ENCODE assay signal across 22 cellular contexts in genomic region chr12:87127272-87127671, GRCh38.
DNase-seq lines count a peak whose midpoint lies in the region; ATAC-seq and TF ChIP-seq lines count a peak whose summit lies in the region.
"Had no signal": no experiment of that assay in that cellular context is flagged by ENCODE, and none has a peak within 500 bp of the region (broad histone marks: within the 10 kb centered on the region; RNA-seq: fewer than 3 reads in every experiment).

No MANE protein-coding gene starts in this region.

- H3K9me3 ChIP-seq in IMR-90 (ENCODE audit: control insufficient read depth, insufficient read depth, low read length): 0 out of 2 replicates have a peak, but pooled peaks cover 2% of the 10 kb centered on the region
- no peaks in the 10 kb centered on the region for H3K9me3 ChIP-seq in naive thymus-derived CD4-positive, alpha-beta T cell (ENCODE audit: control insufficient read depth in 2 of 3, low read length in 3 of 3)
- H3K9me3 ChIP-seq: gastrocnemius medialis, upper lobe of right lung had no signal

- no peak overlapping the region for H3K27ac Mint-ChIP-seq in activated naive CD4-positive, alpha-beta T cell treated with anti-CD3 and anti-CD28 coated beads for 36 hours
- H3K27ac Mint-ChIP-seq in naive thymus-derived CD4-positive, alpha-beta T cell: no peak overlapping the region
- H3K27ac Mint-ChIP-seq: CD8-positive, alpha-beta T cell; stimulated activated naive B cell treated with anti-CD40 and anti-IgM and Interleukin-4, amounts not matched to agents 10 μg/mL and 1 μg/mL and 100 μg/mL, for 72 hours had no signal

- POLR2A ChIA-PET in IMR-90 (lab: Charles Lee; ENCODE audit: unreplicated experiment): no interaction called here
- POLR2A ChIA-PET in naive thymus-derived CD4-positive, alpha-beta T cell (lab: Charles Lee): no interaction called here

- no peak overlapping the region for H3K23ac ChIP-seq in IMR-90 (ENCODE audit: low read depth, low read length)

- no peak overlapping the region for H2BK20ac ChIP-seq in IMR-90 (ENCODE audit: low read depth, low read length)

- intact Hi-C loops in IMR-90 (cut with micrococcal nuclease): no loop called here
- intact Hi-C loops in activated naive CD4-positive, alpha-beta T cell treated with anti-CD3 and anti-CD28 coated beads for 36 hours (cut with micrococcal nuclease): no loop called here
- intact Hi-C loops in naive thymus-derived CD4-positive, alpha-beta T cell (cut with micrococcal nuclease): no loop called here

- no peak overlapping the region for H4K5ac ChIP-seq in IMR-90 (ENCODE audit: low read depth, low read length)

- H3K4me1 Mint-ChIP-seq in activated naive CD4-positive, alpha-beta T cell treated with anti-CD3 and anti-CD28 coated beads for 36 hours (ENCODE audit: low read depth): no peaks in the 10 kb centered on the region
- H3K4me1 Mint-ChIP-seq in naive thymus-derived CD4-positive, alpha-beta T cell: no peaks in the 10 kb centered on the region
- H3K4me1 Mint-ChIP-seq: stimulated activated naive B cell treated with anti-CD40 and anti-IgM and Interleukin-4, amounts not matched to agents 10 μg/mL and 1 μg/mL and 100 μg/mL, for 72 hours had no signal

- H3K4me3 Mint-ChIP-seq in activated naive CD4-positive, alpha-beta T cell treated with anti-CD3 and anti-CD28 coated beads for 36 hours: no peak overlapping the region
- no peak overlapping the region for H3K4me3 Mint-ChIP-seq in naive thymus-derived CD4-positive, alpha-beta T cell
- H3K4me3 Mint-ChIP-seq: CD8-positive, alpha-beta T cell; stimulated activated naive B cell treated with anti-CD40 and anti-IgM and Interleukin-4, amounts not matched to agents 10 μg/mL and 1 μg/mL and 100 μg/mL, for 72 hours had no signal

- no peaks in the 10 kb centered on the region for H3K79me1 ChIP-seq in IMR-90 (ENCODE audit: low read depth in 1 of 2, low read length in 2 of 2)

- no peak overlapping the region for H3K14ac ChIP-seq in IMR-90 (replicated peaks; ENCODE audit: low read depth, low read length)

- TF ChIP-seq POLR2A in IMR-90 (IDR thresholded peaks at IDR 0.05; ENCODE audit: low read depth, low read length): no peak

- H3K27me3 ChIP-seq in IMR-90 (ENCODE audit: control insufficient read depth, insufficient read depth, low read length): no peaks in the 10 kb centered on the region
- H3K27me3 ChIP-seq in naive thymus-derived CD4-positive, alpha-beta T cell (ENCODE audit: control insufficient read depth in 2 of 2, insufficient read depth in 2 of 2, low read length in 2 of 2): no peaks in the 10 kb centered on the region
- H3K27me3 ChIP-seq: cardiac muscle cell, gastrocnemius medialis, upper lobe of right lung had no signal

- peak; percentile 57 for ATAC-seq in IMR-90 (ENCODE audit: low read depth)
- ATAC-seq in naive thymus-derived CD4-positive, alpha-beta T cell: no peak
- ATAC-seq: CD8-positive, alpha-beta T cell; gastrocnemius medialis; left ventricle myocardium superior; stimulated activated naive B cell treated with anti-CD40 and anti-IgM and Interleukin-4, amounts not matched to agents 10 μg/mL and 1 μg/mL and 100 μg/mL, for 72 hours; upper lobe of right lung had no signal

- H2AFZ ChIP-seq in IMR-90 (replicated peaks; ENCODE audit: low read length, poor library complexity): no peak overlapping the region

- in situ Hi-C loops in IMR-90 (cut with MboI; ENCODE audit: low sequenced_read_pairs): no loop called here

- no peak overlapping the region for H3K4me2 ChIP-seq in IMR-90 (ENCODE audit: low read depth, low read length)

- CTCF ChIA-PET in IMR-90 (lab: Yijun Ruan, JAX): interaction anchor here (0.6 kb wide), 1 partner anchor 218 kb away, joined by 4 read pairs; no protein-coding TSS in a partner anchor
- CTCF ChIA-PET in activated naive CD4-positive, alpha-beta T cell treated with anti-CD3 and anti-CD28 coated beads for 36 hours (lab: Charles Lee): no interaction called here
- CTCF ChIA-PET in naive thymus-derived CD4-positive, alpha-beta T cell (lab: Charles Lee): no interaction called here

- no peak overlapping the region for H2BK5ac ChIP-seq in IMR-90 (ENCODE audit: low read depth, low read length, poor library complexity, severe bottlenecking)

- BruUV-seq in IMR-90 (replicated peaks; lab: Mats Ljungman, UMichigan): no TSS peak

- H3K27me3 Mint-ChIP-seq in activated naive CD4-positive, alpha-beta T cell treated with anti-CD3 and anti-CD28 coated beads for 36 hours (ENCODE audit: low read depth): no peaks in the 10 kb centered on the region
- no peaks in the 10 kb centered on the region for H3K27me3 Mint-ChIP-seq in naive thymus-derived CD4-positive, alpha-beta T cell
- H3K27me3 Mint-ChIP-seq: stimulated activated naive B cell treated with anti-CD40 and anti-IgM and Interleukin-4, amounts not matched to agents 10 μg/mL and 1 μg/mL and 100 μg/mL, for 72 hours had no signal

- TF ChIP-seq RAD21 in IMR-90 (IDR thresholded peaks at IDR 0.05; ENCODE audit: low read length): no peak

- H3K18ac ChIP-seq in IMR-90 (ENCODE audit: low read depth, low read length): no peak overlapping the region

- H3K27ac ChIP-seq in IMR-90 (ENCODE audit: insufficient read depth, low read length): no peak overlapping the region
- H3K27ac ChIP-seq in naive thymus-derived CD4-positive, alpha-beta T cell (ENCODE audit: low read depth, low read length): no peak overlapping the region
- H3K27ac ChIP-seq: cardiac muscle cell, gastrocnemius medialis, upper lobe of right lung had no signal

- TF ChIP-seq CTCF in IMR-90 (conservative IDR thresholded peaks at IDR 0.05; ENCODE audit: low read depth, low read length): no peak
- no peak for TF ChIP-seq CTCF in fibroblast of the aortic adventitia (IDR thresholded peaks at IDR 0.05; ENCODE audit: insufficient read depth, low read length)

- no peaks in the 10 kb centered on the region for H3K36me3 ChIP-seq in IMR-90 (ENCODE audit: control insufficient read depth, insufficient read depth, low read length)
- no peaks in the 10 kb centered on the region for H3K36me3 ChIP-seq in naive thymus-derived CD4-positive, alpha-beta T cell (ENCODE audit: control insufficient read depth in 2 of 3, insufficient read depth in 3 of 3, low read length in 3 of 3)
- H3K36me3 ChIP-seq: cardiac muscle cell, gastrocnemius medialis, upper lobe of right lung had no signal

- dilution Hi-C loops in IMR-90 (cut with HindIII; ENCODE audit: low sequenced_read_pairs, unreplicated experiment): no loop called here

- no peak overlapping the region for H4K91ac ChIP-seq in IMR-90 (ENCODE audit: insufficient read depth, low read depth, low read length)

- no peak overlapping the region for H2AK9ac ChIP-seq in IMR-90 (replicated peaks; ENCODE audit: low read depth, low read length, poor library complexity)

- H3K9me1 ChIP-seq in IMR-90 (ENCODE audit: insufficient read depth, low read length): no peaks in the 10 kb centered on the region

- H2AK5ac ChIP-seq in IMR-90 (ENCODE audit: low read depth, low read length): no peak overlapping the region

- no peaks in the 10 kb centered on the region for H4K20me1 ChIP-seq in IMR-90 (ENCODE audit: insufficient read depth, low read length)

- H3K4me3 ChIP-seq in IMR-90 (ENCODE audit: insufficient read depth, low read depth, low read length) (no peak overlapping the region), fibroblast of the aortic adventitia (ENCODE audit: low read depth, low read length) (no peak overlapping the region)
- H3K4me3 ChIP-seq in naive thymus-derived CD4-positive, alpha-beta T cell (ENCODE audit: low read length): no peak overlapping the region
- H3K4me3 ChIP-seq: cardiac muscle cell, gastrocnemius medialis, upper lobe of right lung had no signal

- H3K9me3 Mint-ChIP-seq in activated naive CD4-positive, alpha-beta T cell treated with anti-CD3 and anti-CD28 coated beads for 36 hours: peaks cover 14% of the 10 kb centered on the region
- peaks cover 0 to 13% (median 4%) of the 10 kb centered on the region in 11 donors for H3K9me3 Mint-ChIP-seq in naive thymus-derived CD4-positive, alpha-beta T cell

- no peak overlapping the region for H2BK15ac ChIP-seq in IMR-90 (ENCODE audit: low read depth, low read length)

- no peak overlapping the region for H4K8ac ChIP-seq in IMR-90 (ENCODE audit: low read depth in 2 of 2, low read length in 2 of 2)

- no peak overlapping the region for H3K4ac ChIP-seq in IMR-90 (ENCODE audit: low read depth, low read length)

- peak; percentile 17 for DNase-seq in AG08396 (ENCODE audit: low spot score)
- DNase-seq in IMR-90: peak; percentile 61
- peak; percentile 52 for DNase-seq in amniotic epithelial cell (ENCODE audit: low read depth)
- DNase-seq in fibroblast of the aortic adventitia (ENCODE audit: low read depth): peak; percentile 85
- DNase-seq in activated naive CD4-positive, alpha-beta T cell treated with anti-CD3 and anti-CD28 coated beads for 36 hours: no peak
- DNase-seq in naive thymus-derived CD4-positive, alpha-beta T cell: no peak
- no peak for DNase-seq in medulla oblongata (ENCODE audit: extremely low spot score)
- DNase-seq in SKM-1 (lab: John Stamatoyannopoulos, UW; ENCODE audit: unreplicated experiment): no peak
- DNase-seq: activated CD4-positive, alpha-beta T cell treated with anti-CD3 and anti-CD28 coated beads, Interleukin-2, amount 50 U/mL, for 4 hours; activated naive CD4-positive, alpha-beta T cell treated with anti-CD3 and anti-CD28 coated beads, Interleukin-2, amount 50 U/mL, for 16 hours; activated T-cell treated with anti-CD3 and anti-CD28 coated beads, Interleukin-2, amount 50 U/mL, for 1 hour; CD8-positive, alpha-beta T cell; effector memory CD4-positive, alpha-beta T cell; gastrocnemius medialis; KBM-7; left ventricle myocardium superior; NCI-H1417 treated with DMSO at 0.1 percent for 48 hours; NCI-H510A; stimulated activated CD4-positive, alpha-beta T cell treated with anti-CD3 and anti-CD28 coated beads, Interleukin-12 subunit alpha, Interleukin-12 subunit beta, amount 100 ng/mL, for 4 hours; stimulated activated naive B cell treated with anti-CD40 and anti-IgM and Interleukin-4, amounts not matched to agents 10 μg/mL and 1 μg/mL and 100 μg/mL, for 72 hours; upper lobe of right lung had no signal

- H3K4me1 ChIP-seq in IMR-90 (ENCODE audit: control insufficient read depth, insufficient read depth, low read length): no peaks in the 10 kb centered on the region
- no peaks in the 10 kb centered on the region for H3K4me1 ChIP-seq in naive thymus-derived CD4-positive, alpha-beta T cell (ENCODE audit: control insufficient read depth in 2 of 2, insufficient read depth in 2 of 2, low read length in 2 of 2)
- H3K4me1 ChIP-seq: gastrocnemius medialis, upper lobe of right lung had no signal

- H3K36me3 Mint-ChIP-seq in activated naive CD4-positive, alpha-beta T cell treated with anti-CD3 and anti-CD28 coated beads for 36 hours (ENCODE audit: low read depth): no peaks in the 10 kb centered on the region
- no peaks in the 10 kb centered on the region for H3K36me3 Mint-ChIP-seq in naive thymus-derived CD4-positive, alpha-beta T cell
- H3K36me3 Mint-ChIP-seq: CD8-positive, alpha-beta T cell; stimulated activated naive B cell treated with anti-CD40 and anti-IgM and Interleukin-4, amounts not matched to agents 10 μg/mL and 1 μg/mL and 100 μg/mL, for 72 hours had no signal

- H3K9ac ChIP-seq in IMR-90 (ENCODE audit: low read depth, low read length): no peak overlapping the region

- H2BK120ac ChIP-seq in IMR-90 (ENCODE audit: low read depth, low read length): no peak overlapping the region

- no peak overlapping the region for H3K56ac ChIP-seq in IMR-90 (ENCODE audit: extremely low read depth, insufficient read depth, low read length)

TF ChIP-seq in IMR-90, 13 proteins besides CTCF, POLR2A, EP300 and RAD21 (continues in another document):
- TF ChIP-seq FOS (IDR thresholded peaks at IDR 0.05; ENCODE audit: low read depth, low read length): no peak

Comparison
In these comparisons a context has a peak if more than half of its experiments do, and no peak if none do; other contexts are left out.
1. DNase-seq: peak in AG08396 (single experiment), IMR-90 (single experiment), amniotic epithelial cell (single experiment) and fibroblast of the aortic adventitia (single experiment); none in activated naive CD4-positive, alpha-beta T cell treated with anti-CD3 and anti-CD28 coated beads for 36 hours (single experiment), naive thymus-derived CD4-positive, alpha-beta T cell (0 of 9), medulla oblongata (single experiment) and SKM-1 (single experiment).